In the genomic region with DNA sequence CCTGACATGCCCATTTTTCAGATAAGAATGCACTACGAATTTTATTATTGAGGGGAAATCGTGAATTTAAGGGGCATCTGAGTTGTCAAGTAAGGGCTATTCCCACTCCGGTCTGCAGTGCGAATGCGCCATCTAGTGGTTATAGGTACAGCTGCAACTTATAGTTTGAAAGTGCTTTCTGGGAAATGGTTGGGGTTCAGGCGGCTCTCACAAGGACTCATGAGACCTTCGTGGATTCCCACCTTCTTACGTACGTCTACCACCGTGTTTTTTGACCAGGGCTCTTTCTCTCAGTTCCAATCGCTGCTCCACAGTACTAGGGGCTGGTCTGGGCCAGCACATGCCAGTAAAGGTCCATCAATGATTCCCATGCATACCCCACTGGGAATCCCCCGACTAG, we compare ENCODE assay signal across 8 cellular contexts. TPM values are rescaled to one million over a fixed set of nuclear protein-coding genes. Genes with fewer than 3 reads are reported as not detected.
DNase-seq lines count a peak whose midpoint lies in the region; ATAC-seq and TF ChIP-seq lines count a peak whose summit lies in the region.

No MANE protein-coding gene starts in this region.

- WGBS in right lobe of liver (ENCODE audit: insufficient coverage, low coverage, low lambda C conversion rate, missing lambda C conversion rate): 8% methylated on average over 11 of the region's 12 CpGs
- WGBS in transverse colon (ENCODE audit: low coverage in 1 of 2), 2 donors: 7% methylated on average over 12 of the region's 12 CpGs; no CpG with 5 or more reads in 1 of the 2 donors

- CTCF ChIA-PET in HCT116 (lab: Charles Lee): interaction anchor here (2.0 kb wide), 1 partner anchor 12 kb away, joined by 7 read pairs; a partner anchor contains a TSS

- peak; percentile 67 for TF ChIP-seq RAD21 in HCT116 (IDR thresholded peaks at IDR 0.05; ENCODE audit: low read depth)

- no peaks in the 10 kb centered on the region for H3K36me3 ChIP-seq in HCT116 (ENCODE audit: control insufficient read depth in 1 of 2, insufficient read depth in 2 of 2, low read length in 2 of 2)
- H3K36me3 ChIP-seq in right lobe of liver: peaks cover 0 to 4% (median 0%) of the 10 kb centered on the region in 4 donors
- H3K36me3 ChIP-seq in transverse colon: no peaks in the 10 kb centered on the region

- H3K4me1 ChIP-seq in HCT116 (ENCODE audit: control insufficient read depth in 1 of 2, insufficient read depth in 2 of 2, low read length in 2 of 2) (no peaks in the 10 kb centered on the region), right lobe of liver (no peaks in the 10 kb centered on the region), transverse colon (no peaks in the 10 kb centered on the region)

- H3K27ac ChIP-seq in HCT116 (ENCODE audit: low read depth, low read length): no peak overlapping the region
- H3K27ac ChIP-seq in right lobe of liver: no peak overlapping the region
- H3K27ac ChIP-seq in transverse colon: no peak overlapping the region

- DNase-seq in activated effector memory CD4-positive, alpha-beta T cell treated with anti-CD3 and anti-CD28 coated beads, Interleukin-2, amount 50 U/mL, for 16 hours: peak; percentile 79
- DNase-seq in activated effector memory CD4-positive, alpha-beta T cell treated with Interleukin-2 at 50 U/mL for 16 hours: no peak
- DNase-seq in HCT116 (ENCODE audit: low read depth, low spot score): peak; percentile 22
- peak; percentile 9 for DNase-seq in NCI-H1417 treated with DMSO at 0.1 percent for 48 hours (lab: John Stamatoyannopoulos, UW)
- peak in 1 of 3 donors; percentile 16 for DNase-seq in T-helper 17 cell
- DNase-seq in cerebellar cortex (ENCODE audit: low spot score): peak; percentile 65
- no peak for DNase-seq in right lobe of liver
- DNase-seq in transverse colon: peak; percentile 28

- peak; percentile 80 for ATAC-seq in HCT116
- ATAC-seq in T-helper 17 cell: peak; percentile 74
- ATAC-seq in right lobe of liver: peak; percentile 84 to 91 (median 87)

- POLR2A ChIA-PET in HCT116 (lab: Charles Lee): no interaction called here

- in situ Hi-C loops in transverse colon (cut with MboI; ENCODE audit: low pct_ligation_motif_present in 1 of 4, low pct_unique_long_range_greater_than_20kb in 1 of 4, low sequenced_read_pairs in 3 of 4): loop anchor here (5.0 to 25.0 kb wide), 3 partner anchors 233 to 633 kb away; no protein-coding TSS in a partner anchor

- H2AFZ ChIP-seq in HCT116 (ENCODE audit: low read depth, low read length, poor library complexity, severe bottlenecking): no peak overlapping the region

- H3K36me3 Mint-ChIP-seq in T-helper 17 cell (ENCODE audit: low read depth): no peaks in the 10 kb centered on the region

- RAD21 ChIA-PET in HCT116 (lab: Charles Lee; ENCODE audit: low non-redundant PET in 1 of 2, low total read pairs in 2 of 2, uncharacterized antibody in 2 of 2, unreplicated experiment in 2 of 2): no interaction called here

- TF ChIP-seq CTCF in HCT116 (IDR thresholded peaks at IDR 0.05 in 2 of 3, conservative IDR thresholded peaks at IDR 0.05 in 1 of 3; ENCODE audit: borderline replicate concordance in 1 of 3, insufficient read depth in 1 of 3, low read depth in 2 of 3, low read length in 2 of 3) (peak; percentile 66 to 80 (median 76)), right lobe of liver (IDR thresholded peaks at IDR 0.05) (peak; percentile 77 to 87 (median 86)), transverse colon (IDR thresholded peaks at IDR 0.05) (peak; percentile 67 to 85 (median 71))

- no peaks in the 10 kb centered on the region for H4K20me1 ChIP-seq in HCT116 (ENCODE audit: insufficient read depth)

- no peaks in the 10 kb centered on the region for H3K27me3 Mint-ChIP-seq in T-helper 17 cell

- H3K4me2 ChIP-seq in HCT116 (ENCODE audit: low read length): no peak overlapping the region

- TF ChIP-seq POLR2A in HCT116 (IDR thresholded peaks at IDR 0.05; ENCODE audit: borderline replicate concordance, extremely low read depth, insufficient read depth, insufficient read length) (no peak), right lobe of liver (IDR thresholded peaks at IDR 0.05) (no peak), transverse colon (IDR thresholded peaks at IDR 0.05) (no peak)

- H3K27me3 ChIP-seq in HCT116 (ENCODE audit: insufficient read depth, low read length) (no peaks in the 10 kb centered on the region), right lobe of liver (no peaks in the 10 kb centered on the region), transverse colon (no peaks in the 10 kb centered on the region)

- no peak for TF ChIP-seq EP300 in transverse colon (IDR thresholded peaks at IDR 0.05; ENCODE audit: low read depth)

- no TSS peak for BruUV-seq in HCT116 (replicated peaks; lab: Mats Ljungman, UMichigan)

- H3K79me2 ChIP-seq in HCT116 (ENCODE audit: insufficient read depth, low read length): no peaks in the 10 kb centered on the region

- no peak overlapping the region for H3K4me3 Mint-ChIP-seq in T-helper 17 cell

- no peaks in the 10 kb centered on the region for H3K9me3 ChIP-seq in HCT116 (ENCODE audit: control insufficient read depth in 1 of 2, insufficient read depth in 1 of 2, low read depth in 1 of 2, low read length in 2 of 2)
- H3K9me3 ChIP-seq in T-helper 17 cell (ENCODE audit: control insufficient read depth, low read length, poor library complexity, severe bottlenecking): no peaks in the 10 kb centered on the region
- H3K9me3 ChIP-seq in right lobe of liver: no peaks in the 10 kb centered on the region
- H3K9me3 ChIP-seq in transverse colon: no peaks in the 10 kb centered on the region

- intact Hi-C loops in HCT116 (cut with micrococcal nuclease): loop anchor here (1.0 to 5.0 kb wide), 3 partner anchors 237 to 628 kb away; no protein-coding TSS in a partner anchor
- intact Hi-C loops in right lobe of liver (cut with DNase I): no loop called here
- intact Hi-C loops in transverse colon (cut with DNase I; ENCODE audit: low total_unique reads): no loop called here

- peaks cover 15% of the 10 kb centered on the region for H3K4me1 Mint-ChIP-seq in T-helper 17 cell

- H3K27ac Mint-ChIP-seq in T-helper 17 cell: no peak overlapping the region

- H3K9ac ChIP-seq in HCT116 (ENCODE audit: low read length): no peak overlapping the region

- H3K4me3 ChIP-seq in HCT116 (replicated peaks in 1 of 2; ENCODE audit: low read depth in 1 of 2, low read length in 2 of 2): no peak overlapping the region
- H3K4me3 ChIP-seq in right lobe of liver: no peak overlapping the region
- no peak overlapping the region for H3K4me3 ChIP-seq in transverse colon

- no peaks in the 10 kb centered on the region for H3K9me2 ChIP-seq in HCT116 (ENCODE audit: insufficient read depth)

TF ChIP-seq in HCT116, 20 proteins besides CTCF, POLR2A, EP300 and RAD21:
- TF ChIP-seq, protein P1, sequence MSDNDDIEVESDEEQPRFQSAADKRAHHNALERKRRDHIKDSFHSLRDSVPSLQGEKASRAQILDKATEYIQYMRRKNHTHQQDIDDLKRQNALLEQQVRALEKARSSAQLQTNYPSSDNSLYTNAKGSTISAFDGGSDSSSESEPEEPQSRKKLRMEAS (IDR thresholded peaks at IDR 0.05): no peak
- TF ChIP-seq JUND (IDR thresholded peaks at IDR 0.05) (no peak), EZH2phosphoT487 (IDR thresholded peaks at IDR 0.05; ENCODE audit: borderline replicate concordance) (no peak)
- TF ChIP-seq, protein P2, sequence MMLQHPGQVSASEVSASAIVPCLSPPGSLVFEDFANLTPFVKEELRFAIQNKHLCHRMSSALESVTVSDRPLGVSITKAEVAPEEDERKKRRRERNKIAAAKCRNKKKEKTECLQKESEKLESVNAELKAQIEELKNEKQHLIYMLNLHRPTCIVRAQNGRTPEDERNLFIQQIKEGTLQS (IDR thresholded peaks at IDR 0.05): no peak

RNA-seq across cellular contexts. Expression of a gene that starts 12.3 kb away (rescaled TPM):
- 12.0 TPM for total RNA-seq in HCT116 (2021; ENCODE audit: unreplicated experiment)
- polyA plus RNA-seq in HCT116 (2012): 4.4 and 5.7 TPM in 2 replicates
- 10 to 100 TPM; 86.2 to 86.3 TPM for total RNA-seq in T-helper 17 cell
- 10 to 100 TPM in 4 of 6 experiments, 1 to 10 TPM in 2; 6.4 to 15.7 (median 12.0) TPM for total RNA-seq in right lobe of liver
- total RNA-seq in transverse colon: 10 to 100 TPM; 11.9 to 37.8 (median 25.9) TPM

Comparison
In these comparisons a context has a peak if more than half of its experiments do, and no peak if none do; other contexts are left out.
1. DNase-seq: peak in activated effector memory CD4-positive, alpha-beta T cell treated with anti-CD3 and anti-CD28 coated beads, Interleukin-2, amount 50 U/mL, for 16 hours (single experiment), HCT116 (single experiment), NCI-H1417 treated with DMSO at 0.1 percent for 48 hours (single experiment), cerebellar cortex (single experiment) and transverse colon (single experiment); none in activated effector memory CD4-positive, alpha-beta T cell treated with Interleukin-2 at 50 U/mL for 16 hours (single experiment) and right lobe of liver (0 of 3).
2. Peak in every context shown above with its lines, with median percentiles within 50 percentile points of each other: ATAC-seq and CTCF ChIP-seq.